ENCODE assay signal across 8 cellular contexts in genomic region chr19:39413903-39414608, GRCh38.
DNase-seq lines count a peak whose midpoint lies in the region; ATAC-seq and TF ChIP-seq lines count a peak whose summit lies in the region.

No MANE protein-coding gene starts in this region.

- H3K27ac ChIP-seq in DND-41 (ENCODE audit: low read length) = peak overlapping the region; percentile 86
- peak overlapping the region; percentile 99 to 100 for H3K27ac ChIP-seq in coronary artery
- peak overlapping the region; percentile 97 to 100 for H3K27ac ChIP-seq in mucosa of rectum (ENCODE audit: low read depth in 2 of 2, low read length in 2 of 2)

- H2AFZ ChIP-seq in DND-41 (ENCODE audit: low read depth, low read length) (peak overlapping the region; percentile 59), Loucy (ENCODE audit: low read length) (peak overlapping the region; percentile 76)

- H3K27me3 ChIP-seq in DND-41 (ENCODE audit: insufficient read depth, low read length, poor library complexity) (no peaks in the 10 kb centered on the region), Loucy (ENCODE audit: insufficient read depth, low read length, poor library complexity, severe bottlenecking) (peaks cover 5% of the 10 kb centered on the region), mucosa of rectum (ENCODE audit: control insufficient read depth in 2 of 2, insufficient read depth in 2 of 2, low read length in 2 of 2) (peaks cover 2 to 7% of the 10 kb centered on the region in 2 donors)

- H3K9me3 ChIP-seq in DND-41 (ENCODE audit: insufficient read depth, low read length, severe bottlenecking) (no peaks in the 10 kb centered on the region), Loucy (ENCODE audit: insufficient read depth, low read depth, low read length) (no peaks in the 10 kb centered on the region), mucosa of rectum (ENCODE audit: control insufficient read depth in 2 of 2, low read length in 2 of 2) (no peaks in the 10 kb centered on the region)

- peak overlapping the region; percentile 88 for H3K9ac ChIP-seq in DND-41 (ENCODE audit: low read depth, low read length)
- peak overlapping the region; percentile 98 for H3K9ac ChIP-seq in Loucy (ENCODE audit: low read depth, low read length, poor library complexity, severe bottlenecking)
- H3K9ac ChIP-seq in mucosa of rectum (ENCODE audit: low read depth in 1 of 2, low read length in 2 of 2) = peak overlapping the region; percentile 56 to 60

- H3K4me3 ChIP-seq in DND-41 (ENCODE audit: low read depth in 1 of 2, low read length in 2 of 2) (peak overlapping the region; percentile 69 to 96), Loucy (ENCODE audit: low read length, poor library complexity, severe bottlenecking) (peak overlapping the region; percentile 90), coronary artery (peak overlapping the region; percentile 97), mucosa of rectum (ENCODE audit: low read length in 2 of 2) (peak overlapping the region; percentile 47 to 60)

- H3K9me2 ChIP-seq in Loucy (replicated peaks; ENCODE audit: low read depth, low read length) = no peaks in the 10 kb centered on the region

- peak overlapping the region; percentile 66 for H3K4me2 ChIP-seq in DND-41 (ENCODE audit: insufficient read depth, low read length)
- peak overlapping the region; percentile 80 for H3K4me2 ChIP-seq in Loucy (ENCODE audit: low read depth, low read length, poor library complexity, severe bottlenecking)

- H3K4me1 ChIP-seq in DND-41 (ENCODE audit: insufficient read depth, low read length) = peaks cover 48% of the 10 kb centered on the region
- H3K4me1 ChIP-seq in Loucy (ENCODE audit: insufficient read depth, low read length, poor library complexity, severe bottlenecking) = peaks cover 38% of the 10 kb centered on the region
- peaks cover 27 to 28% of the 10 kb centered on the region in 2 donors for H3K4me1 ChIP-seq in mucosa of rectum (ENCODE audit: control insufficient read depth in 2 of 2, insufficient read depth in 2 of 2, low read length in 2 of 2)

- TF ChIP-seq CTCF in DND-41 (IDR thresholded peaks at IDR 0.05; ENCODE audit: borderline replicate concordance, extremely low read depth, low read length, poor library complexity, severe bottlenecking) = peak; percentile 44
- TF ChIP-seq CTCF in Loucy (conservative IDR thresholded peaks at IDR 0.05; ENCODE audit: low read length) = peak; percentile 52
- TF ChIP-seq CTCF in coronary artery (IDR thresholded peaks at IDR 0.05) = no peak

- ATAC-seq in DND-41 (ENCODE audit: insufficient read depth, low read depth) = no peak
- ATAC-seq in GM18867 (IDR thresholded peaks at IDR 0.05; ENCODE audit: unreplicated experiment) = no peak

- DNase-seq in DND-41 = no peak
- DNase-seq in coronary artery (ENCODE audit: low spot score) = no peak
- DNase-seq in activated effector memory CD4-positive, alpha-beta T cell treated with Interleukin-2 at 50 U/mL for 16 hours = no peak
- DNase-seq in cortex of kidney (lab: John Stamatoyannopoulos, UW) = no peak
- no peak for DNase-seq in NCI-H1436 (lab: John Stamatoyannopoulos, UW)

- no peaks in the 10 kb centered on the region for H3F3A ChIP-seq in Loucy (ENCODE audit: low read depth)

- peaks cover 19% of the 10 kb centered on the region for H4K20me1 ChIP-seq in DND-41 (ENCODE audit: insufficient read depth, low read length)
- H4K20me1 ChIP-seq in Loucy (ENCODE audit: insufficient read depth, low read length, poor library complexity, severe bottlenecking) = peaks cover 30% of the 10 kb centered on the region

- peaks cover 41% of the 10 kb centered on the region for H3K36me3 ChIP-seq in DND-41 (ENCODE audit: insufficient read depth, low read length)
- peaks cover 7% of the 10 kb centered on the region; the same call in 1 of the 2 replicates for H3K36me3 ChIP-seq in Loucy (ENCODE audit: insufficient read depth, low read length)
- H3K36me3 ChIP-seq in mucosa of rectum (ENCODE audit: control insufficient read depth in 2 of 2, insufficient read depth in 2 of 2, low read length in 2 of 2) = peaks cover under 1 to 4% of the 10 kb centered on the region in 2 donors

- H3K79me2 ChIP-seq in DND-41 (ENCODE audit: insufficient read depth, low read length) (peaks cover 33% of the 10 kb centered on the region), Loucy (ENCODE audit: insufficient read depth, low read length) (peaks cover 65% of the 10 kb centered on the region)
